Comparison of ENCODE assay signal across 23 cellular contexts in the genomic region with DNA sequence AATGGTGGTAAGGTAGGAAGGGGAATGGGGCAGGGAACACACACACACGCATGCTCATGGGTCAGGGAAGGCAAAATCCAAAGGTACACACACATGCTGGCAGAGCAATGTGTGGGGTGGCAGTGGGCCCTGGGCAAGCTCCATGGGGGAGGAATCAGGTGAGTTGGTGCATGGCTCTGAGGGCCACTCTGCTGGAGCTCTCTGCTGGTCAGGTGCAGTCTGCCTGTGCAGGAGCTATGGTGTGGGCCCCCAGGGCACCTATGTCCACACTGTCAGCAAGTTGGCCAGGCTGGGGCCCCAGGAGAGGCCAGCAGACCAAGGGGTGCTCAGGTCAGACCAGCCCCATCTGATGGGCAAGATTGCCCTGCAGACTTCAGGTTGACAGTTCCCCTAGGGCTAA.
"Had no signal": no experiment of that assay in that cellular context is flagged by ENCODE, and none has a peak within 500 bp of the region (broad histone marks: within the 10 kb centered on the region; RNA-seq: fewer than 3 reads in every experiment).

No MANE protein-coding gene starts in this region.

- H3K27ac ChIP-seq: coronary artery, dorsolateral prefrontal cortex, esophagus muscularis mucosa, foreskin keratinocyte, gastroesophageal sphincter, heart left ventricle, hepatocyte, left lung, lower lobe of right lung had no signal

- H2AFZ ChIP-seq: hepatocyte had no signal

- H3K4me2 ChIP-seq: hepatocyte had no signal

- H3K4me3 Mint-ChIP-seq: immature natural killer cell, mesothelial cell of epicardium had no signal

- H3K4me1 Mint-ChIP-seq: immature natural killer cell, mesothelial cell of epicardium had no signal

- H3K36me3 ChIP-seq: esophagus muscularis mucosa, gastroesophageal sphincter, heart left ventricle, left lung, lower lobe of right lung had no signal

- ATAC-seq: foreskin keratinocyte, gastroesophageal sphincter, heart left ventricle, left cardiac atrium, left lung, left ventricle myocardium superior had no signal

- H3K4me1 ChIP-seq: esophagus muscularis mucosa, foreskin keratinocyte, gastroesophageal sphincter, heart left ventricle, left lung, lower lobe of right lung had no signal

- FAIRE-seq: colon, endothelial cell of umbilical vein, frontal cortex had no signal

- H3K27ac Mint-ChIP-seq: immature natural killer cell, mesothelial cell of epicardium had no signal

- H3K9me3 ChIP-seq: lower lobe of right lung had no signal

- H3K4me3 ChIP-seq: coronary artery, dorsolateral prefrontal cortex, esophagus muscularis mucosa, gastroesophageal sphincter, heart left ventricle, hepatocyte, left lung, lower lobe of right lung had no signal

- H3K36me3 Mint-ChIP-seq: immature natural killer cell, mesothelial cell of epicardium had no signal

- DNase-seq: cerebellar nuclear complex; dermis blood vessel endothelial cell; dorsolateral prefrontal cortex; effector CD4-positive, alpha-beta T cell; effector memory CD4-positive, alpha-beta T cell; foreskin keratinocyte; hypothalamus; immature natural killer cell; islet precursor cell; left cardiac atrium; left ventricle myocardium superior; lower lobe of right lung; mesenchymal stem cell had no signal

- H3K27me3 ChIP-seq: dorsolateral prefrontal cortex, esophagus muscularis mucosa, foreskin keratinocyte, gastroesophageal sphincter, heart left ventricle, hepatocyte, left lung had no signal
